7 cellular contexts compared by ENCODE assay signal in genomic region chr3:20185364-20185732, GRCh38. TPM values are rescaled to one million over a fixed set of nuclear protein-coding genes. Genes with fewer than 3 reads are reported as not detected.
A peak's percentile ranks its signal among the peaks of the same experiment; 100 is the strongest.
DNase-seq lines count a peak whose midpoint lies in the region; ATAC-seq, FAIRE-seq and TF ChIP-seq lines count a peak whose summit lies in the region.

No MANE protein-coding gene starts in this region.

- in situ Hi-C loops in HepG2 (cut with HindIII; ENCODE audit: extremely low pct_ligation_motif_present, low pct_unique_long_range_greater_than_20kb): no loop called here

- TF ChIP-seq CTCF in HepG2 (CRISPR knock-in tag; IDR thresholded peaks at IDR 0.05) (no peak), glutamatergic neuron (IDR thresholded peaks at IDR 0.05; ENCODE audit: partially characterized antibody, unreplicated experiment) (no peak)

- peak overlapping the region; percentile 91 to 99 (median 93) for H3K4me3 ChIP-seq in HepG2 (replicated peaks in 1 of 3; ENCODE audit: insufficient read depth in 1 of 3, low read depth in 2 of 3, low read length in 3 of 3)

- TF ChIP-seq EP300 in HepG2 (IDR thresholded peaks at IDR 0.05; ENCODE audit: low read depth in 2 of 2, low read length in 2 of 2) (no peak), HepG2 (CRISPR knock-in tag; IDR thresholded peaks at IDR 0.05; ENCODE audit: borderline replicate concordance) (no peak)

- BruUV-seq in HepG2 (replicated peaks; lab: Mats Ljungman, UMichigan): no TSS peak

- peaks cover 23% of the 10 kb centered on the region for H3K79me2 ChIP-seq in HepG2 (ENCODE audit: insufficient read depth, low read length)

- TF ChIP-seq RAD21 in HepG2 (CRISPR knock-in tag; IDR thresholded peaks at IDR 0.05): no peak

- peaks cover 2% of the 10 kb centered on the region for H3K27me3 Mint-ChIP-seq in glutamatergic neuron (ENCODE audit: unreplicated experiment)

- WGBS in HepG2 (ENCODE audit: low lambda C conversion rate): under 1% methylated on average over 12 of the region's 13 CpGs

- peak; percentile 32 for DNase-seq in EH (ENCODE audit: low read depth)
- peak; percentile 29 to 73 for DNase-seq in Kasumi-1 (lab: John Stamatoyannopoulos, UW)
- peak; percentile 21 for DNase-seq in amniotic epithelial cell (ENCODE audit: low read depth)
- no peak for DNase-seq in HepG2 (ENCODE audit: low spot score)
- DNase-seq in glutamatergic neuron: no peak
- no peak for DNase-seq in NCI-H1694 (lab: John Stamatoyannopoulos, UW)

- CTCF ChIA-PET in HepG2 (lab: Yijun Ruan, JAX; ENCODE audit: low intra/inter-chr PET ratio, low total read pairs): no interaction called here

- POLR2A ChIA-PET in HepG2 (lab: Yijun Ruan, JAX): no interaction called here

- H3K9me3 Mint-ChIP-seq in glutamatergic neuron (ENCODE audit: unreplicated experiment): no peaks in the 10 kb centered on the region

- no peak overlapping the region for H3K27ac Mint-ChIP-seq in glutamatergic neuron (ENCODE audit: unreplicated experiment)

- no peak overlapping the region for H3K4me3 Mint-ChIP-seq in glutamatergic neuron (ENCODE audit: unreplicated experiment)

- no peak for TF ChIP-seq POLR2A in HepG2 (IDR thresholded peaks at IDR 0.05; ENCODE audit: insufficient read depth in 1 of 2, low read depth in 2 of 2, low read length in 2 of 2)

- peaks cover 0 to 23% of the 10 kb centered on the region in 2 experiments; a peak in 3 of 5 replicates for H3K36me3 ChIP-seq in HepG2 (replicated peaks in 1 of 2; ENCODE audit: control insufficient read depth in 1 of 2, insufficient read depth in 2 of 2, low read length in 2 of 2)

- no peaks in the 10 kb centered on the region for H3K4me1 Mint-ChIP-seq in glutamatergic neuron (ENCODE audit: low read depth, unreplicated experiment)

- H3K4me2 ChIP-seq in HepG2 (ENCODE audit: low read depth, low read length): peak overlapping the region; percentile 67

- H3K9me3 ChIP-seq in HepG2 (ENCODE audit: low read length): no peaks in the 10 kb centered on the region

- peak overlapping the region; percentile 91 for H3K27ac ChIP-seq in HepG2 (ENCODE audit: extremely low read length, insufficient read depth, low read length)

- H3K36me3 Mint-ChIP-seq in glutamatergic neuron (ENCODE audit: unreplicated experiment): no peaks in the 10 kb centered on the region

- intact Hi-C loops in HepG2 (cut with micrococcal nuclease; ENCODE audit: unreplicated experiment): loop anchor here (5.0 to 10.0 kb wide), 2 partner anchors 241 to 298 kb away; partner anchors contain the start of gene RAB5A

- H2AFZ ChIP-seq in HepG2 (ENCODE audit: low read length): peak overlapping the region; percentile 73

- H4K20me1 ChIP-seq in HepG2 (ENCODE audit: insufficient read depth, low read length): no peaks in the 10 kb centered on the region

- FAIRE-seq in HepG2 (lab: Jason Lieb, UNC): no peak

- peak overlapping the region; percentile 96 for H3K9ac ChIP-seq in HepG2 (ENCODE audit: insufficient read depth, low read depth, low read length)

- no peaks in the 10 kb centered on the region; a peak in 1 of 5 replicates for H3K27me3 ChIP-seq in HepG2 (ENCODE audit: control insufficient read depth in 1 of 2, insufficient read depth in 2 of 2, low read length in 2 of 2)

- ATAC-seq in GM19438 (IDR thresholded peaks at IDR 0.05; ENCODE audit: low read depth, unreplicated experiment) (peak; percentile 6), HepG2 (peak; percentile 62)

- peaks cover 21% of the 10 kb centered on the region for H3K4me1 ChIP-seq in HepG2 (ENCODE audit: insufficient read depth, low read length)

TF ChIP-seq in HepG2, 621 proteins besides CTCF, POLR2A, EP300 and RAD21:
- no peak for TF ChIP-seq PCBP1 (IDR thresholded peaks at IDR 0.05; ENCODE audit: borderline replicate concordance, low read depth, low read length)
- TF ChIP-seq TMF1 (CRISPR knock-in tag; IDR thresholded peaks at IDR 0.05; ENCODE audit: low read depth): no peak
- TF ChIP-seq ATF1 (CRISPR knock-in tag; IDR thresholded peaks at IDR 0.05): no peak
- no peak for TF ChIP-seq UBTF (CRISPR knock-in tag; IDR thresholded peaks at IDR 0.05)
- no peak for TF ChIP-seq SMAD9 (CRISPR knock-in tag; IDR thresholded peaks at IDR 0.05)
- no peak for TF ChIP-seq ZMYM3 (CRISPR knock-in tag; IDR thresholded peaks at IDR 0.05)
- TF ChIP-seq MEIS1 (CRISPR knock-in tag; IDR thresholded peaks at IDR 0.05; ENCODE audit: borderline replicate concordance): no peak
- TF ChIP-seq U2AF1 (optimal IDR thresholded peaks at IDR 0.05; ENCODE audit: low read depth, low read length): no peak
- TF ChIP-seq ZGPAT (CRISPR knock-in tag; IDR thresholded peaks at IDR 0.05): no peak
- TF ChIP-seq BRD4 (CRISPR knock-in tag; IDR thresholded peaks at IDR 0.05): no peak

RNA-seq across cellular contexts. Expression of gene SGO1, which starts 0.7 kb away (rescaled TPM):
- 16.1 and 23.8 TPM in 2 replicates for total RNA-seq in HepG2 (2016; rRNA removed; fragmentation: Illumina TruSeq; extraction: Trizol)
- 6.4 and 6.9 TPM in 2 replicates for total RNA-seq in HepG2 (2016; cell fraction: cytosol; rRNA removed; fragmentation: Illumina TruSeq; extraction: Trizol; ENCODE audit: low read depth)
- total RNA-seq in HepG2 (2016; cell fraction: insoluble cytoplasmic fraction; rRNA removed; fragmentation: Illumina TruSeq; extraction: Trizol): 15.3 and 19.8 TPM in 2 replicates
- total RNA-seq in HepG2 (2016; cell fraction: membrane; rRNA removed; fragmentation: Illumina TruSeq; extraction: Trizol): 15.4 and 15.5 TPM in 2 replicates
- total RNA-seq in HepG2 (2016; cell fraction: nucleus; rRNA removed; fragmentation: Illumina TruSeq; extraction: Trizol): 14.4 and 14.6 TPM in 2 replicates
- 1.4 and 2.1 TPM in 2 replicates for polyA plus RNA-seq in HepG2 (2011; rRNA removed)
- 0.97 and 1.4 TPM in 2 replicates for polyA plus RNA-seq in HepG2 (2011; cell fraction: cytosol; rRNA removed)
- polyA plus RNA-seq in HepG2 (2011; cell fraction: nucleus; rRNA removed): 0.50 and 1.2 TPM in 2 replicates
- 2.4 and 5.4 TPM in 2 replicates for polyA plus RNA-seq in HepG2 (2012)
- 4.9 and 5.5 TPM in 2 replicates for polyA plus RNA-seq in HepG2 (2016; cell fraction: cytosol; fragmentation: Illumina TruSeq; extraction: Trizol; ENCODE audit: low read depth)
- 22.0 and 23.5 TPM in 2 replicates for polyA plus RNA-seq in HepG2 (2016; cell fraction: insoluble cytoplasmic fraction; fragmentation: Illumina TruSeq; extraction: Trizol; ENCODE audit: low read depth)
- polyA plus RNA-seq in HepG2 (2016; cell fraction: membrane; fragmentation: Illumina TruSeq; extraction: Trizol; ENCODE audit: low read depth): 8.3 and 10.1 TPM in 2 replicates
- 13.8 TPM in 2 replicates for polyA plus RNA-seq in HepG2 (2016; cell fraction: nucleus; fragmentation: Illumina TruSeq; extraction: Trizol; ENCODE audit: insufficient read depth, low read depth)
- polyA minus RNA-seq in HepG2 (2011; rRNA and poly(A)+ RNA removed; ENCODE audit: low replicate concordance): 0.90 and 4.6 TPM in 2 replicates
- 2.0 and 3.3 TPM in 2 replicates for polyA minus RNA-seq in HepG2 (2011; cell fraction: cytosol; rRNA and poly(A)+ RNA removed)
- 6.8 and 11.5 TPM in 2 replicates for polyA minus RNA-seq in HepG2 (2011; cell fraction: nucleus; rRNA and poly(A)+ RNA removed)
- total RNA-seq in glutamatergic neuron (ENCODE audit: unreplicated experiment): 5.0 TPM

Comparison
In these comparisons a context has a peak if more than half of its experiments do, and no peak if none do; other contexts are left out.
1. DNase-seq: peak in EH (single experiment), Kasumi-1 (2 of 2) and amniotic epithelial cell (single experiment); none in HepG2 (single experiment), glutamatergic neuron (single experiment) and NCI-H1694 (single experiment).